ENCODE assay signal across 1 cellular context in genomic region chr2:127661949-127662510, GRCh38.
TF ChIP-seq lines count a peak whose summit lies in the region.

No MANE protein-coding gene starts in this region.

TF ChIP-seq in K562, 482 proteins besides CTCF, POLR2A, EP300 and RAD21 (continued from another document):
- TF ChIP-seq, protein P1, sequence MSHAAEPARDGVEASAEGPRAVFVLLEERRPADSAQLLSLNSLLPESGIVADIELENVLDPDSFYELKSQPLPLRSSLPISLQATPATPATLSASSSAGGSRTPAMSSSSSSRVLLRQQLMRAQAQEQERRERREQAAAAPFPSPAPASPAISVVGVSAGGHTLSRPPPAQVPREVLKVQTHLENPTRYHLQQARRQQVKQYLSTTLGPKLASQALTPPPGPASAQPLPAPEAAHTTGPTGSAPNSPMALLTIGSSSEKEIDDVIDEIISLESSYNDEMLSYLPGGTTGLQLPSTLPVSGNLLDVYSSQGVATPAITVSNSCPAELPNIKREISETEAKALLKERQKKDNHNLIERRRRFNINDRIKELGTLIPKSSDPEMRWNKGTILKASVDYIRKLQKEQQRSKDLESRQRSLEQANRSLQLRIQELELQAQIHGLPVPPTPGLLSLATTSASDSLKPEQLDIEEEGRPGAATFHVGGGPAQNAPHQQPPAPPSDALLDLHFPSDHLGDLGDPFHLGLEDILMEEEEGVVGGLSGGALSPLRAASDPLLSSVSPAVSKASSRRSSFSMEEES (CRISPR knock-in tag; IDR thresholded peaks at IDR 0.05), result no peak
- TF ChIP-seq ARID1B (IDR thresholded peaks at IDR 0.05) (no peak), ZNF445 (CRISPR knock-in tag; IDR thresholded peaks at IDR 0.05; ENCODE audit: low read depth) (no peak), BRF1 (IDR thresholded peaks at IDR 0.05; ENCODE audit: borderline replicate concordance, extremely low read depth, insufficient read length) (no peak), PCBP1 (IDR thresholded peaks at IDR 0.05; ENCODE audit: low read depth, low read length, poor library complexity, severe bottlenecking) (no peak)
TF ChIP-seq in K562: peak in this region for 0.
